Comparison of ENCODE assay signal across 7 cellular contexts in genomic region chr2:99066075-99066557, GRCh38.
DNase-seq lines count a peak whose midpoint lies in the region; ATAC-seq and TF ChIP-seq lines count a peak whose summit lies in the region.

No MANE protein-coding gene starts in this region.

- peak; percentile 39 for TF ChIP-seq CTCF in liver (IDR thresholded peaks at IDR 0.05; ENCODE audit: low read depth, low read length, missing input control)

- peak; percentile 66 to 74 for TF ChIP-seq RAD21 in liver (IDR thresholded peaks at IDR 0.05)

- ATAC-seq in GM21526 (IDR thresholded peaks at IDR 0.05; ENCODE audit: low FRiP score, unreplicated experiment): peak; percentile 35

- H3K36me3 ChIP-seq in liver (ENCODE audit: control insufficient read depth in 4 of 4, insufficient read depth in 3 of 4, low read depth in 1 of 4, low read length in 3 of 4): no peaks in the 10 kb centered on the region

- DNase-seq in GF-D8 (lab: John Stamatoyannopoulos, UW): peak; percentile 19
- DNase-seq in HPDE6-E6E7 (ENCODE audit: extremely low spot score): peak; percentile 16
- DNase-seq in NCI-H82 treated with DMSO at 0.1 percent for 48 hours (lab: John Stamatoyannopoulos, UW; ENCODE audit: unreplicated experiment): peak; percentile 34
- peak; percentile 71 for DNase-seq in cerebellar cortex (ENCODE audit: low spot score)
- no peak for DNase-seq in hepatic stellate cell (ENCODE audit: low spot score)

- no peak overlapping the region for H3K27ac ChIP-seq in liver (ENCODE audit: low read depth in 1 of 2, low read length in 2 of 2)

- H3K4me3 ChIP-seq in liver (ENCODE audit: low read depth in 1 of 3, low read length in 3 of 3): no peak overlapping the region

- no peaks in the 10 kb centered on the region for H3K4me1 ChIP-seq in liver (ENCODE audit: control insufficient read depth in 4 of 4, insufficient read depth in 4 of 4, low read length in 3 of 4)

- WGBS in liver: 32% methylated on average over 1 of the region's 1 CpG

- no peak overlapping the region for H3K9ac ChIP-seq in liver (ENCODE audit: low read depth in 1 of 2, low read length in 2 of 2)

- H3K27me3 ChIP-seq in liver (ENCODE audit: control insufficient read depth in 4 of 4, insufficient read depth in 4 of 4, low read length in 3 of 4): no peaks in the 10 kb centered on the region

- H3K9me3 ChIP-seq in liver (ENCODE audit: control insufficient read depth in 4 of 4, low read length in 3 of 4): no peaks in the 10 kb centered on the region

TF ChIP-seq in liver, 16 proteins besides CTCF, POLR2A, EP300 and RAD21:
- TF ChIP-seq YY1 (IDR thresholded peaks at IDR 0.05) (no peak), FOXA1 (IDR thresholded peaks at IDR 0.05) (no peak), FOXA2 (IDR thresholded peaks at IDR 0.05) (no peak), NR2F2 (IDR thresholded peaks at IDR 0.05) (no peak), GABPA (IDR thresholded peaks at IDR 0.05 in 1 of 2, conservative IDR thresholded peaks at IDR 0.05 in 1 of 2) (no peak), TAF1 (conservative IDR thresholded peaks at IDR 0.05) (no peak), HNF4G (IDR thresholded peaks at IDR 0.05) (no peak), SP1 (IDR thresholded peaks at IDR 0.05) (no peak)
- TF ChIP-seq, protein P1, sequence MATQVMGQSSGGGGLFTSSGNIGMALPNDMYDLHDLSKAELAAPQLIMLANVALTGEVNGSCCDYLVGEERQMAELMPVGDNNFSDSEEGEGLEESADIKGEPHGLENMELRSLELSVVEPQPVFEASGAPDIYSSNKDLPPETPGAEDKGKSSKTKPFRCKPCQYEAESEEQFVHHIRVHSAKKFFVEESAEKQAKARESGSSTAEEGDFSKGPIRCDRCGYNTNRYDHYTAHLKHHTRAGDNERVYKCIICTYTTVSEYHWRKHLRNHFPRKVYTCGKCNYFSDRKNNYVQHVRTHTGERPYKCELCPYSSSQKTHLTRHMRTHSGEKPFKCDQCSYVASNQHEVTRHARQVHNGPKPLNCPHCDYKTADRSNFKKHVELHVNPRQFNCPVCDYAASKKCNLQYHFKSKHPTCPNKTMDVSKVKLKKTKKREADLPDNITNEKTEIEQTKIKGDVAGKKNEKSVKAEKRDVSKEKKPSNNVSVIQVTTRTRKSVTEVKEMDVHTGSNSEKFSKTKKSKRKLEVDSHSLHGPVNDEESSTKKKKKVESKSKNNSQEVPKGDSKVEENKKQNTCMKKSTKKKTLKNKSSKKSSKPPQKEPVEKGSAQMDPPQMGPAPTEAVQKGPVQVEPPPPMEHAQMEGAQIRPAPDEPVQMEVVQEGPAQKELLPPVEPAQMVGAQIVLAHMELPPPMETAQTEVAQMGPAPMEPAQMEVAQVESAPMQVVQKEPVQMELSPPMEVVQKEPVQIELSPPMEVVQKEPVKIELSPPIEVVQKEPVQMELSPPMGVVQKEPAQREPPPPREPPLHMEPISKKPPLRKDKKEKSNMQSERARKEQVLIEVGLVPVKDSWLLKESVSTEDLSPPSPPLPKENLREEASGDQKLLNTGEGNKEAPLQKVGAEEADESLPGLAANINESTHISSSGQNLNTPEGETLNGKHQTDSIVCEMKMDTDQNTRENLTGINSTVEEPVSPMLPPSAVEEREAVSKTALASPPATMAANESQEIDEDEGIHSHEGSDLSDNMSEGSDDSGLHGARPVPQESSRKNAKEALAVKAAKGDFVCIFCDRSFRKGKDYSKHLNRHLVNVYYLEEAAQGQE (IDR thresholded peaks at IDR 0.05): no peak
- TF ChIP-seq, protein P2, sequence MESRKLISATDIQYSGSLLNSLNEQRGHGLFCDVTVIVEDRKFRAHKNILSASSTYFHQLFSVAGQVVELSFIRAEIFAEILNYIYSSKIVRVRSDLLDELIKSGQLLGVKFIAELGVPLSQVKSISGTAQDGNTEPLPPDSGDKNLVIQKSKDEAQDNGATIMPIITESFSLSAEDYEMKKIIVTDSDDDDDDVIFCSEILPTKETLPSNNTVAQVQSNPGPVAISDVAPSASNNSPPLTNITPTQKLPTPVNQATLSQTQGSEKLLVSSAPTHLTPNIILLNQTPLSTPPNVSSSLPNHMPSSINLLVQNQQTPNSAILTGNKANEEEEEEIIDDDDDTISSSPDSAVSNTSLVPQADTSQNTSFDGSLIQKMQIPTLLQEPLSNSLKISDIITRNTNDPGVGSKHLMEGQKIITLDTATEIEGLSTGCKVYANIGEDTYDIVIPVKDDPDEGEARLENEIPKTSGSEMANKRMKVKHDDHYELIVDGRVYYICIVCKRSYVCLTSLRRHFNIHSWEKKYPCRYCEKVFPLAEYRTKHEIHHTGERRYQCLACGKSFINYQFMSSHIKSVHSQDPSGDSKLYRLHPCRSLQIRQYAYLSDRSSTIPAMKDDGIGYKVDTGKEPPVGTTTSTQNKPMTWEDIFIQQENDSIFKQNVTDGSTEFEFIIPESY (IDR thresholded peaks at IDR 0.05): no peak
